10 cellular contexts compared by ENCODE assay signal in genomic region chr19:34961775-34962174, GRCh38. TPM values are rescaled to one million over a fixed set of nuclear protein-coding genes. Genes with fewer than 3 reads are reported as not detected.
DNase-seq lines count a peak whose midpoint lies in the region; ATAC-seq and TF ChIP-seq lines count a peak whose summit lies in the region.
"Had no signal": no experiment of that assay in that cellular context is flagged by ENCODE, and none has a peak within 500 bp of the region (broad histone marks: within the 10 kb centered on the region; RNA-seq: fewer than 3 reads in every experiment).

No MANE protein-coding gene starts in this region.

- peaks cover 20 to 54% (median 45%) of the 10 kb centered on the region in 9 donors for H3K36me3 ChIP-seq in heart right ventricle
- peaks cover 31 to 34% of the 10 kb centered on the region in 2 donors for H3K36me3 ChIP-seq in thyroid gland

- POLR2A ChIA-PET in activated CD4-positive, alpha-beta memory T cell treated with anti-CD3 and anti-CD28 coated beads, Interleukin-2, amount 10 ng/mL, durations not matched to agents 7 days and 5 days (lab: Charles Lee) = interaction anchor here (1.5 to 3.6 kb wide), 2 partner anchors 18 to 39 kb away, joined by 4 to 15 read pairs; partner anchors contain the start of gene GRAMD1A

- H3K4me1 ChIP-seq in heart right ventricle = peaks cover 0 to 21% (median 17%) of the 10 kb centered on the region in 9 donors
- peaks cover 12 to 15% of the 10 kb centered on the region in 2 donors for H3K4me1 ChIP-seq in thyroid gland
- H3K4me1 ChIP-seq: colonic mucosa had no signal

- H3K27me3 ChIP-seq in heart right ventricle (no peaks in the 10 kb centered on the region), thyroid gland (no peaks in the 10 kb centered on the region)
- H3K27me3 ChIP-seq: colonic mucosa had no signal

- TF ChIP-seq POLR2A in thyroid gland (IDR thresholded peaks at IDR 0.05) = no peak

- TF ChIP-seq CTCF in heart right ventricle (IDR thresholded peaks at IDR 0.05) = no peak
- no peak for TF ChIP-seq CTCF in thyroid gland (IDR thresholded peaks at IDR 0.05)

- H3K9me3 ChIP-seq in heart right ventricle (peaks cover 14 to 63% (median 49%) of the 10 kb centered on the region in 11 donors), thyroid gland (no peaks in the 10 kb centered on the region)

- H3K36me3 Mint-ChIP-seq in activated CD4-positive, alpha-beta memory T cell treated with anti-CD3 and anti-CD28 coated beads, Interleukin-2, amount 10 ng/mL, durations not matched to agents 7 days and 5 days (ENCODE audit: low read depth) = peaks cover 68% of the 10 kb centered on the region
- peaks cover 49% of the 10 kb centered on the region for H3K36me3 Mint-ChIP-seq in memory B cell

- peaks cover 29% of the 10 kb centered on the region for H3K4me1 Mint-ChIP-seq in activated CD4-positive, alpha-beta memory T cell treated with anti-CD3 and anti-CD28 coated beads, Interleukin-2, amount 10 ng/mL, durations not matched to agents 7 days and 5 days
- peaks cover 25% of the 10 kb centered on the region for H3K4me1 Mint-ChIP-seq in memory B cell

- H3K27ac ChIP-seq in heart right ventricle (peak overlapping the region; percentile 30 to 93 (median 72)), thyroid gland (peak overlapping the region in 2 of 3 donors; percentile 2 to 53)

- H3K27me3 Mint-ChIP-seq in activated CD4-positive, alpha-beta memory T cell treated with anti-CD3 and anti-CD28 coated beads, Interleukin-2, amount 10 ng/mL, durations not matched to agents 7 days and 5 days = no peaks in the 10 kb centered on the region
- H3K27me3 Mint-ChIP-seq in memory B cell = no peaks in the 10 kb centered on the region

- ATAC-seq in heart right ventricle (no peak), left ventricle myocardium superior (no peak), memory B cell (ENCODE audit: low read depth) (no peak), HG02571 (IDR thresholded peaks at IDR 0.05; ENCODE audit: unreplicated experiment) (no peak), GM18517 (IDR thresholded peaks at IDR 0.05; ENCODE audit: unreplicated experiment) (no peak)

- intact Hi-C loops in heart right ventricle (cut with DNase I) = loop anchor here in 1 of 10 donors (5.0 kb wide), 2 partner anchors 34 to 124 kb away; partner anchors contain the start of gene ZNF30
- intact Hi-C loops in left ventricle myocardium superior (cut with micrococcal nuclease) = no loop called here
- intact Hi-C loops in thyroid gland (cut with DNase I) = no loop called here

- peak overlapping the region; percentile 93 for H3K4me3 Mint-ChIP-seq in activated CD4-positive, alpha-beta memory T cell treated with anti-CD3 and anti-CD28 coated beads, Interleukin-2, amount 10 ng/mL, durations not matched to agents 7 days and 5 days
- peak overlapping the region; percentile 92 for H3K4me3 Mint-ChIP-seq in memory B cell

- CTCF ChIA-PET in activated CD4-positive, alpha-beta memory T cell treated with anti-CD3 and anti-CD28 coated beads, Interleukin-2, amount 10 ng/mL, durations not matched to agents 7 days and 5 days (lab: Charles Lee) = no interaction called here

- H3K9me3 Mint-ChIP-seq in activated CD4-positive, alpha-beta memory T cell treated with anti-CD3 and anti-CD28 coated beads, Interleukin-2, amount 10 ng/mL, durations not matched to agents 7 days and 5 days = peaks cover 68% of the 10 kb centered on the region
- peaks cover 27% of the 10 kb centered on the region for H3K9me3 Mint-ChIP-seq in memory B cell

- H3K4me3 ChIP-seq in heart right ventricle = peak overlapping the region in 7 of 10 donors; percentile 15 to 100 (median 97)
- no peak overlapping the region for H3K4me3 ChIP-seq in thyroid gland (replicated peaks in 1 of 3)
- H3K4me3 ChIP-seq: colonic mucosa had no signal

- peak overlapping the region; percentile 79 for H3K27ac Mint-ChIP-seq in activated CD4-positive, alpha-beta memory T cell treated with anti-CD3 and anti-CD28 coated beads, Interleukin-2, amount 10 ng/mL, durations not matched to agents 7 days and 5 days
- peak overlapping the region; percentile 33 for H3K27ac Mint-ChIP-seq in memory B cell

- DNase-seq in heart right ventricle (no peak), left ventricle myocardium superior (no peak), memory B cell (ENCODE audit: low spot score in 2 of 2) (no peak), thyroid gland (no peak), NK-92 (lab: John Stamatoyannopoulos, UW; ENCODE audit: unreplicated experiment) (no peak)
- no peak for DNase-seq in activated CD4-positive, alpha-beta memory T cell treated with anti-CD3 and anti-CD28 coated beads, Interleukin-2, amount 10 ng/mL, durations not matched to agents 7 days and 5 days
- DNase-seq: NCI-H510A treated with DMSO at 0.1 percent for 48 hours had no signal

RNA-seq across cellular contexts. Expression of gene ZNF792, which starts 2.3 kb away (rescaled TPM):
- total RNA-seq in heart right ventricle (1 to 10 TPM; 2.0 to 5.9 (median 4.0) TPM), left ventricle myocardium superior (3.4 TPM), thyroid gland (10 to 100 TPM in 1 of 4 donors, 1 to 10 TPM in 3; 7.5 to 13.2 (median 9.3) TPM)
- 1 to 10 TPM; 1.6 to 1.7 TPM for polyA plus RNA-seq in heart right ventricle
- total RNA-seq in activated CD4-positive, alpha-beta memory T cell treated with anti-CD3 and anti-CD28 coated beads, Interleukin-2, amount 10 ng/mL, durations not matched to agents 7 days and 5 days = 10 to 100 TPM; 18.3 to 18.9 TPM

RNA-seq across cellular contexts. Expression of gene ZNF30, which starts 35.1 kb away (rescaled TPM):
- total RNA-seq in heart right ventricle (1 to 10 TPM; 1.6 to 4.5 (median 2.6) TPM), left ventricle myocardium superior (3.7 TPM), thyroid gland (1 to 10 TPM; 2.4 to 5.6 (median 3.1) TPM)
- polyA plus RNA-seq in heart right ventricle = 1 to 10 TPM; 1.4 to 4.1 TPM
- 1 to 10 TPM; 2.8 to 3.1 TPM for total RNA-seq in activated CD4-positive, alpha-beta memory T cell treated with anti-CD3 and anti-CD28 coated beads, Interleukin-2, amount 10 ng/mL, durations not matched to agents 7 days and 5 days

RNA-seq across cellular contexts. Expression of gene GRAMD1A, which starts 38.3 kb away (rescaled TPM):
- total RNA-seq in heart right ventricle = 10 to 100 TPM; 19.5 to 49.4 (median 30.3) TPM
- 10 to 100 TPM; 38.7 to 40.9 TPM for polyA plus RNA-seq in heart right ventricle
- total RNA-seq in left ventricle myocardium superior = 30.6 TPM
- total RNA-seq in activated CD4-positive, alpha-beta memory T cell treated with anti-CD3 and anti-CD28 coated beads, Interleukin-2, amount 10 ng/mL, durations not matched to agents 7 days and 5 days = 100 to 1,000 TPM in 1 of 2 experiments, 10 to 100 TPM in 1; 98.2 to 106 TPM
- total RNA-seq in thyroid gland = 10 to 100 TPM; 33.4 to 57.5 (median 47.0) TPM

Comparison
In these comparisons a context has a peak if more than half of its experiments do, and no peak if none do; other contexts are left out.
1. H3K4me3 ChIP-seq: peak in heart right ventricle (7 of 10); none in thyroid gland (0 of 3).